1 cellular context compared by ENCODE assay signal in genomic region chr1:111719561-111720239, GRCh38.
TF ChIP-seq lines count a peak whose summit lies in the region.

No MANE protein-coding gene starts in this region.

TF ChIP-seq in WTC11, 78 proteins besides CTCF, POLR2A, EP300 and RAD21 (continued from another document):
- TF ChIP-seq ZNF232 (CRISPR knock-in tag; IDR thresholded peaks at IDR 0.05) (no peak), AR (CRISPR knock-in tag; IDR thresholded peaks at IDR 0.05) (no peak), ERG (CRISPR knock-in tag; IDR thresholded peaks at IDR 0.05) (no peak), IRF1 (CRISPR knock-in tag; IDR thresholded peaks at IDR 0.05) (no peak), ZBTB43 (CRISPR knock-in tag; IDR thresholded peaks at IDR 0.05) (no peak), KAT7 (CRISPR knock-in tag; IDR thresholded peaks at IDR 0.05; ENCODE audit: borderline replicate concordance) (no peak)
